Comparison of ENCODE assay signal across 24 cellular contexts in genomic region chr12:76272292-76272691, GRCh38.
DNase-seq lines count a peak whose midpoint lies in the region; ATAC-seq and TF ChIP-seq lines count a peak whose summit lies in the region.
"Had no signal": no experiment of that assay in that cellular context is flagged by ENCODE, and none has a peak within 500 bp of the region (broad histone marks: within the 10 kb centered on the region; RNA-seq: fewer than 3 reads in every experiment).

No MANE protein-coding gene starts in this region.

- no peaks in the 10 kb centered on the region for H3K27me3 ChIP-seq in mammary epithelial cell (ENCODE audit: insufficient read depth, low read length)
- no peaks in the 10 kb centered on the region for H3K27me3 ChIP-seq in naive thymus-derived CD4-positive, alpha-beta T cell (ENCODE audit: control insufficient read depth in 2 of 2, insufficient read depth in 2 of 2, low read length in 2 of 2)
- H3K27me3 ChIP-seq: gastroesophageal sphincter, SJSA1, upper lobe of left lung had no signal

- H3K9ac ChIP-seq in mammary epithelial cell (ENCODE audit: insufficient read depth, low read length): no peak overlapping the region

- H3K79me2 ChIP-seq in mammary epithelial cell (ENCODE audit: insufficient read depth, low read length): peaks cover 12% of the 10 kb centered on the region

- H3K36me3 Mint-ChIP-seq in naive thymus-derived CD4-positive, alpha-beta T cell: no peaks in the 10 kb centered on the region

- TF ChIP-seq CTCF in GM20000 (IDR thresholded peaks at IDR 0.05; ENCODE audit: extremely low read depth, missing control alignments) (no peak), mammary epithelial cell (conservative IDR thresholded peaks at IDR 0.05 in 1 of 2, IDR thresholded peaks at IDR 0.05 in 1 of 2; ENCODE audit: extremely low read depth in 1 of 2, insufficient read depth in 1 of 2, low read depth in 1 of 2, low read length in 2 of 2) (no peak)

- no peak overlapping the region for H3K4me3 ChIP-seq in mammary epithelial cell (replicated peaks in 1 of 3; ENCODE audit: insufficient read depth in 1 of 3, low read depth in 2 of 3, low read length in 3 of 3)
- no peak overlapping the region for H3K4me3 ChIP-seq in naive thymus-derived CD4-positive, alpha-beta T cell (ENCODE audit: low read length)
- H3K4me3 ChIP-seq: gastroesophageal sphincter, K562, SJSA1, upper lobe of left lung had no signal

- dilution Hi-C loops in mammary epithelial cell (cut with HindIII; ENCODE audit: low sequenced_read_pairs): no loop called here

- no peak overlapping the region for H3K4me2 ChIP-seq in mammary epithelial cell (ENCODE audit: insufficient read depth, low read depth, low read length)

- peaks cover 0 to 5% (median 0%) of the 10 kb centered on the region in 7 donors for H3K4me1 Mint-ChIP-seq in naive thymus-derived CD4-positive, alpha-beta T cell

- no peaks in the 10 kb centered on the region for H3K9me3 ChIP-seq in mammary epithelial cell (replicated peaks; ENCODE audit: insufficient read depth, low read length)
- H3K9me3 ChIP-seq in naive thymus-derived CD4-positive, alpha-beta T cell (ENCODE audit: control insufficient read depth in 2 of 3, low read length in 3 of 3): no peaks in the 10 kb centered on the region
- H3K9me3 ChIP-seq: BE2C, gastroesophageal sphincter, SJSA1, upper lobe of left lung had no signal

- H3K4me3 Mint-ChIP-seq in naive thymus-derived CD4-positive, alpha-beta T cell: no peak overlapping the region
- H3K4me3 Mint-ChIP-seq: activated naive CD4-positive, alpha-beta T cell treated with anti-CD3 and anti-CD28 coated beads for 36 hours; H9 had no signal

- no peak overlapping the region for H3K27ac ChIP-seq in mammary epithelial cell (ENCODE audit: insufficient read depth, low read depth, low read length)
- no peak overlapping the region for H3K27ac ChIP-seq in naive thymus-derived CD4-positive, alpha-beta T cell (ENCODE audit: low read depth, low read length)
- H3K27ac ChIP-seq: SJSA1, upper lobe of left lung had no signal

- no peak for ATAC-seq in naive thymus-derived CD4-positive, alpha-beta T cell
- ATAC-seq: gastroesophageal sphincter, K562 had no signal

- no peak overlapping the region for H3K27ac Mint-ChIP-seq in naive thymus-derived CD4-positive, alpha-beta T cell
- H3K27ac Mint-ChIP-seq: activated naive CD4-positive, alpha-beta T cell treated with anti-CD3 and anti-CD28 coated beads for 36 hours had no signal

- intact Hi-C loops in mammary epithelial cell (cut with micrococcal nuclease): loop anchor here (10.0 kb wide), 1 partner anchor 183 kb away; no protein-coding TSS in a partner anchor
- intact Hi-C loops in naive thymus-derived CD4-positive, alpha-beta T cell (cut with micrococcal nuclease): no loop called here

- POLR2A ChIA-PET in naive thymus-derived CD4-positive, alpha-beta T cell (lab: Charles Lee): no interaction called here

- no peaks in the 10 kb centered on the region for H3K9me3 Mint-ChIP-seq in naive thymus-derived CD4-positive, alpha-beta T cell
- H3K9me3 Mint-ChIP-seq: activated naive CD4-positive, alpha-beta T cell treated with anti-CD3 and anti-CD28 coated beads for 36 hours; H9 had no signal

- H3K36me3 ChIP-seq in mammary epithelial cell (ENCODE audit: insufficient read depth, low read length): no peaks in the 10 kb centered on the region
- no peaks in the 10 kb centered on the region for H3K36me3 ChIP-seq in naive thymus-derived CD4-positive, alpha-beta T cell (ENCODE audit: control insufficient read depth in 2 of 3, insufficient read depth in 3 of 3, low read length in 3 of 3)
- H3K36me3 ChIP-seq: BE2C, gastroesophageal sphincter, SJSA1, upper lobe of left lung had no signal

- CTCF ChIA-PET in mammary epithelial cell (lab: Charles Lee; ENCODE audit: low non-redundant PET): no interaction called here
- CTCF ChIA-PET in naive thymus-derived CD4-positive, alpha-beta T cell (lab: Charles Lee): no interaction called here

- no peaks in the 10 kb centered on the region for H4K20me1 ChIP-seq in mammary epithelial cell (ENCODE audit: insufficient read depth, low read length)

- 29% methylated on average over 3 of the region's 3 CpGs for WGBS in mammary epithelial cell (ENCODE audit: low coverage, missing lambda C conversion rate)

- H3K4me1 ChIP-seq in mammary epithelial cell (ENCODE audit: insufficient read depth, low read length): peaks cover 26% of the 10 kb centered on the region
- H3K4me1 ChIP-seq in naive thymus-derived CD4-positive, alpha-beta T cell (ENCODE audit: control insufficient read depth in 2 of 2, insufficient read depth in 2 of 2, low read length in 2 of 2): no peaks in the 10 kb centered on the region
- H3K4me1 ChIP-seq: BE2C had no signal

- H3K27me3 Mint-ChIP-seq in naive thymus-derived CD4-positive, alpha-beta T cell: peaks cover 0 to 9% (median 4%) of the 10 kb centered on the region in 5 donors

- DNase-seq in G401 (ENCODE audit: low spot score): peak; percentile 19
- DNase-seq in cerebellar cortex (ENCODE audit: low spot score): peak; percentile 5
- peak; percentile 65 to 75 for DNase-seq in hippocampal formation (lab: John Stamatoyannopoulos, UW)
- DNase-seq in occipital lobe (lab: John Stamatoyannopoulos, UW): peak; percentile 13
- DNase-seq in GM20000 (ENCODE audit: low spot score): no peak
- DNase-seq in mammary epithelial cell: no peak
- no peak for DNase-seq in MV-4-11 (lab: John Stamatoyannopoulos, UW)
- DNase-seq in naive thymus-derived CD4-positive, alpha-beta T cell: no peak
- DNase-seq: activated CD4-positive, alpha-beta T cell treated with anti-CD3 and anti-CD28 coated beads, Interleukin-2, amount 50 U/mL, for 4 hours; activated naive CD4-positive, alpha-beta T cell treated with anti-CD3 and anti-CD28 coated beads for 36 hours; BE2C; cortex of kidney; DMS153; H9; NCI-H1417; NCI-H2081; NCI-H345; RPMI8226; small intestine; T-helper 1 cell; upper lobe of left lung had no signal

- BruUV-seq in mammary epithelial cell (replicated peaks; lab: Mats Ljungman, UMichigan): no TSS peak

- in situ Hi-C loops in G401 (cut with HindIII; ENCODE audit: low sequenced_read_pairs): no loop called here
- in situ Hi-C loops in mammary epithelial cell (cut with MboI; ENCODE audit: low sequenced_read_pairs in 2 of 2): no loop called here

- H2AFZ ChIP-seq in mammary epithelial cell (ENCODE audit: low read depth, low read length): no peak overlapping the region

Comparison
In these comparisons a context has a peak if more than half of its experiments do, and no peak if none do; other contexts are left out.
1. DNase-seq: peak in G401 (single experiment), cerebellar cortex (single experiment), hippocampal formation (2 of 2) and occipital lobe (single experiment); none in GM20000 (single experiment), mammary epithelial cell (single experiment), MV-4-11 (single experiment) and naive thymus-derived CD4-positive, alpha-beta T cell (0 of 9).